In the genomic region with DNA sequence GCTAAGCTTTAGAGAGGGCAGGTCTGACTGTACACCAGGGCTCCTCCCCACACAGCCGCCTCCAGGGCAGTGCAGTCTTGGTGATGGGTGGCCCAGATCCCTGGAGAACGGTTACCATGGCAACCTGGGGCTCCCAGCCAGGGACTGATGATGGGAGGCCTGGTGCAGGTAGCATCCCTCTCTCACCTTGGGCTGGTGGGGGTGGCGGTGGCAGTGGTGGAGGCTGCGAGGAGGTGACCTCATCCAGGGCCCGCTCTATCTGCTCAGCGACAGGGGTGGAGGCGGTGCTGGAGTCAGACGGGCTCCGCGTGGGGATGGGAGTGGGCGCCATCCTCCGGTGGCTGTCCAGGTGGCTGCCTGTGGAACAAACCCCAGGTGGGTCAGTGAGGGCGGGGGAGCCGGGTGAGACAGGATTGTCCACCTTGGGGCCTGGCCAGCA, we compare ENCODE assay signal across 16 cellular contexts. TPM values are rescaled to one million over a fixed set of nuclear protein-coding genes. Genes with fewer than 3 reads are reported as not detected.
DNase-seq lines count a peak whose midpoint lies in the region; ATAC-seq and TF ChIP-seq lines count a peak whose summit lies in the region.
"Had no signal": no experiment of that assay in that cellular context is flagged by ENCODE, and none has a peak within 500 bp of the region (broad histone marks: within the 10 kb centered on the region; RNA-seq: fewer than 3 reads in every experiment).

No MANE protein-coding gene starts in this region.

- H3K23ac ChIP-seq in IMR-90 (ENCODE audit: low read depth, low read length) (no peak overlapping the region), neuronal stem cell (ENCODE audit: low read depth, low read length, poor library complexity) (peak overlapping the region; percentile 73)

- H3K4me1 ChIP-seq in IMR-90 (ENCODE audit: control insufficient read depth, insufficient read depth, low read length) (peaks cover 7% of the 10 kb centered on the region), neuronal stem cell (ENCODE audit: control insufficient read depth in 2 of 2, insufficient read depth in 1 of 2, low read depth in 1 of 2, low read length in 2 of 2) (peaks cover 14 to 21% of the 10 kb centered on the region in 2 donors)

- no peak overlapping the region for H2BK20ac ChIP-seq in IMR-90 (ENCODE audit: low read depth, low read length)

- H3K4me2 ChIP-seq in IMR-90 (ENCODE audit: low read depth, low read length), result no peak overlapping the region
- H3K4me2 ChIP-seq in neuronal stem cell (ENCODE audit: insufficient read depth, low read length, poor library complexity, severe bottlenecking), result no peak overlapping the region

- intact Hi-C loops in IMR-90 (cut with micrococcal nuclease), result no loop called here

- H3K9me3 ChIP-seq in IMR-90 (ENCODE audit: control insufficient read depth, insufficient read depth, low read length) (no peaks in the 10 kb centered on the region), neuronal stem cell (replicated peaks in 1 of 2; ENCODE audit: control insufficient read depth in 2 of 2, insufficient read depth in 1 of 2, low read depth in 1 of 2, low read length in 2 of 2) (peaks cover 0 to 3% of the 10 kb centered on the region in 2 donors)

- no peak overlapping the region for H4K8ac ChIP-seq in IMR-90 (ENCODE audit: low read depth in 2 of 2, low read length in 2 of 2)
- no peak overlapping the region for H4K8ac ChIP-seq in neuronal stem cell (ENCODE audit: low read depth, low read length)

- H3K14ac ChIP-seq in IMR-90 (replicated peaks; ENCODE audit: low read depth, low read length) (no peak overlapping the region), neuronal stem cell (ENCODE audit: low read length) (peak overlapping the region; percentile 38)

- H2BK120ac ChIP-seq in IMR-90 (ENCODE audit: low read depth, low read length) (no peak overlapping the region), neuronal stem cell (ENCODE audit: low read depth, low read length) (no peak overlapping the region)

- in situ Hi-C loops in IMR-90 (cut with MboI; ENCODE audit: low sequenced_read_pairs) (no loop called here), ACHN (cut with HindIII; ENCODE audit: low pct_ligation_motif_present, low pct_unique_long_range_greater_than_20kb, low sequenced_read_pairs) (no loop called here)

- no peak for TF ChIP-seq POLR2A in IMR-90 (IDR thresholded peaks at IDR 0.05; ENCODE audit: low read depth, low read length)

- ATAC-seq in IMR-90 (ENCODE audit: low read depth) (no peak), GM21515 (IDR thresholded peaks at IDR 0.05; ENCODE audit: unreplicated experiment) (no peak)
- ATAC-seq: T-cell had no signal

- no peak overlapping the region for H2BK12ac ChIP-seq in neuronal stem cell (ENCODE audit: low read length)

- no peak overlapping the region for H4K91ac ChIP-seq in IMR-90 (ENCODE audit: insufficient read depth, low read depth, low read length)
- H4K91ac ChIP-seq in neuronal stem cell (ENCODE audit: low read depth, low read length, poor library complexity), result no peak overlapping the region

- H3K27me3 ChIP-seq in IMR-90 (ENCODE audit: control insufficient read depth, insufficient read depth, low read length), result no peaks in the 10 kb centered on the region
- no peaks in the 10 kb centered on the region for H3K27me3 ChIP-seq in neuronal stem cell (ENCODE audit: control insufficient read depth in 3 of 3, insufficient read depth in 3 of 3, low read depth in 1 of 3, low read length in 3 of 3)

- H3K27ac ChIP-seq in IMR-90 (ENCODE audit: insufficient read depth, low read length) (no peak overlapping the region), neuronal stem cell (replicated peaks; ENCODE audit: low read length) (peak overlapping the region; percentile 69)
- H3K27ac ChIP-seq: 22Rv1 had no signal

- no TSS peak for BruUV-seq in IMR-90 (replicated peaks; lab: Mats Ljungman, UMichigan)

- H3K18ac ChIP-seq in IMR-90 (ENCODE audit: low read depth, low read length) (no peak overlapping the region), neuronal stem cell (ENCODE audit: low read length) (peak overlapping the region; percentile 48)

- H4K5ac ChIP-seq in IMR-90 (ENCODE audit: low read depth, low read length), result no peak overlapping the region

- peaks cover 79% of the 10 kb centered on the region for H4K20me1 ChIP-seq in IMR-90 (ENCODE audit: insufficient read depth, low read length)

- H2AK5ac ChIP-seq in IMR-90 (ENCODE audit: low read depth, low read length), result no peak overlapping the region
- H2AK5ac ChIP-seq in neuronal stem cell (ENCODE audit: low read depth, low read length), result no peak overlapping the region

- H3K56ac ChIP-seq in IMR-90 (ENCODE audit: extremely low read depth, insufficient read depth, low read length), result no peak overlapping the region

- no peak for TF ChIP-seq RAD21 in IMR-90 (IDR thresholded peaks at IDR 0.05; ENCODE audit: low read length)

- H3K36me3 ChIP-seq in IMR-90 (ENCODE audit: control insufficient read depth, insufficient read depth, low read length) (peaks cover 59% of the 10 kb centered on the region), neuronal stem cell (replicated peaks in 1 of 2; ENCODE audit: control insufficient read depth in 2 of 2, insufficient read depth in 2 of 2, low read length in 2 of 2) (peaks cover 52 to 89% of the 10 kb centered on the region in 2 donors)

- dilution Hi-C loops in IMR-90 (cut with HindIII; ENCODE audit: low sequenced_read_pairs, unreplicated experiment), result no loop called here

- TF ChIP-seq CTCF in IMR-90 (conservative IDR thresholded peaks at IDR 0.05; ENCODE audit: low read depth, low read length) (no peak), choroid plexus epithelial cell (conservative IDR thresholded peaks at IDR 0.05; ENCODE audit: low read depth, low read length) (no peak)

- POLR2A ChIA-PET in IMR-90 (lab: Charles Lee; ENCODE audit: unreplicated experiment), result no interaction called here

- no peak overlapping the region for H2AFZ ChIP-seq in IMR-90 (replicated peaks; ENCODE audit: low read length, poor library complexity)
- H2AFZ ChIP-seq in neuronal stem cell (ENCODE audit: low read length), result no peak overlapping the region

- H3K9ac ChIP-seq in IMR-90 (ENCODE audit: low read depth, low read length) (no peak overlapping the region), neuronal stem cell (ENCODE audit: low read depth, low read length, poor library complexity) (peak overlapping the region; percentile 21)

- H3K4ac ChIP-seq in IMR-90 (ENCODE audit: low read depth, low read length) (no peak overlapping the region), neuronal stem cell (ENCODE audit: low read length) (no peak overlapping the region)

- whole genome bisulfite sequencing in IMR-90 (ENCODE audit: extremely low coverage in 2 of 2, insufficient read length in 1 of 2), 2 experiments, result 93% methylated on average over 7 of the region's 14 CpGs; no CpG with 5 or more reads in 1 of the 2 experiments
- no CpG with 5 or more reads among the region's 14 CpGs for WGBS in neuronal stem cell (ENCODE audit: extremely low coverage in 2 of 2, insufficient read length in 2 of 2, insufficient replicate concordance in 1 of 2), 2 donors

- no peak overlapping the region for H2BK15ac ChIP-seq in IMR-90 (ENCODE audit: low read depth, low read length)
- no peak overlapping the region for H2BK15ac ChIP-seq in neuronal stem cell (ENCODE audit: low read length)

- peaks cover 11 to 31% of the 10 kb centered on the region in 2 experiments for H3K79me1 ChIP-seq in IMR-90 (ENCODE audit: low read depth in 1 of 2, low read length in 2 of 2)
- H3K79me1 ChIP-seq in neuronal stem cell (ENCODE audit: low read depth, low read length), result peaks cover 19% of the 10 kb centered on the region

- no peak overlapping the region for H2AK9ac ChIP-seq in IMR-90 (replicated peaks; ENCODE audit: low read depth, low read length, poor library complexity)

- no peaks in the 10 kb centered on the region for H3K9me1 ChIP-seq in IMR-90 (ENCODE audit: insufficient read depth, low read length)

- H3K4me3 ChIP-seq in IMR-90 (ENCODE audit: insufficient read depth, low read depth, low read length), result no peak overlapping the region
- H3K4me3 ChIP-seq in choroid plexus epithelial cell (ENCODE audit: low read depth, low read length), result no peak overlapping the region
- no peak overlapping the region for H3K4me3 ChIP-seq in neuronal stem cell (ENCODE audit: low read length in 2 of 2)

- CTCF ChIA-PET in IMR-90 (lab: Yijun Ruan, JAX), result no interaction called here

- H2BK5ac ChIP-seq in IMR-90 (ENCODE audit: low read depth, low read length, poor library complexity, severe bottlenecking) (no peak overlapping the region), neuronal stem cell (ENCODE audit: low read length) (peak overlapping the region; percentile 87)

- DNase-seq in DMS 273 (lab: John Stamatoyannopoulos, UW; ENCODE audit: unreplicated experiment) (peak; percentile 60), DMS 273 treated with DMSO at 0.1 percent for 48 hours (lab: John Stamatoyannopoulos, UW) (no peak), IMR-90 (peak; percentile 45), choroid plexus epithelial cell (ENCODE audit: low read depth) (peak; percentile 36), neuronal stem cell (ENCODE audit: low spot score) (no peak), ACHN (no peak)
- DNase-seq in activated CD8-positive, alpha-beta memory T cell treated with anti-CD3 and anti-CD28 coated beads, Interleukin-2, amount 50 U/mL, for 4 hours, result no peak
- DNase-seq: activated CD4-positive, alpha-beta T cell treated with anti-CD3 and anti-CD28 coated beads for 4 hours; activated effector memory CD4-positive, alpha-beta T cell treated with Interleukin-2 at 50 U/mL for 16 hours; erythroblast; KBM-7; mammary epithelial cell; NCI-H2081 treated with DMSO at 0.1 percent for 48 hours; T-cell had no signal

RNA-seq across cellular contexts. Expression of a gene that starts 12.3 kb away (rescaled TPM):
- total RNA-seq in IMR-90 (2012; rRNA removed), result 1.1 TPM in 2 replicates
- 10.1 and 13.6 TPM in 2 replicates for polyA plus RNA-seq in IMR-90 (2012; rRNA removed)
- polyA plus RNA-seq in IMR-90 (2012; cell fraction: cytosol; rRNA removed), result 11.9 and 36.3 TPM in 2 replicates
- polyA plus RNA-seq in IMR-90 (2012; cell fraction: nucleus; rRNA removed; ENCODE audit: low replicate concordance), result 12.9 and 42.6 TPM in 2 replicates
- polyA plus RNA-seq in neuronal stem cell (2013, experiment 1 of 2), result 26.8 TPM
- polyA plus RNA-seq in neuronal stem cell (2013, experiment 2 of 2), result 26.8 TPM

RNA-seq across cellular contexts. Expression of a gene that starts 14.5 kb away (rescaled TPM):
- total RNA-seq in IMR-90 (2012; rRNA removed), result 122 and 212 TPM in 2 replicates
- 187 and 235 TPM in 2 replicates for polyA plus RNA-seq in IMR-90 (2012; rRNA removed)
- 150 and 193 TPM in 2 replicates for polyA plus RNA-seq in IMR-90 (2012; cell fraction: cytosol; rRNA removed)
- polyA plus RNA-seq in IMR-90 (2012; cell fraction: nucleus; rRNA removed; ENCODE audit: low replicate concordance), result 786 and 1,481 TPM in 2 replicates
- 205 TPM for polyA plus RNA-seq in neuronal stem cell (2013, experiment 1 of 2)
- 197 TPM for polyA plus RNA-seq in neuronal stem cell (2013, experiment 2 of 2)

RNA-seq across cellular contexts. Expression of a gene that starts 32.5 kb away (rescaled TPM):
- 30.1 and 35.0 TPM in 2 replicates for total RNA-seq in IMR-90 (2012; rRNA removed)
- 25.3 and 30.1 TPM in 2 replicates for polyA plus RNA-seq in IMR-90 (2012; rRNA removed)
- polyA plus RNA-seq in IMR-90 (2012; cell fraction: cytosol; rRNA removed), result 29.1 and 34.2 TPM in 2 replicates
- 23.2 and 34.3 TPM in 2 replicates for polyA plus RNA-seq in IMR-90 (2012; cell fraction: nucleus; rRNA removed; ENCODE audit: low replicate concordance)
- 27.8 TPM for polyA plus RNA-seq in neuronal stem cell (2013, experiment 1 of 2)
- 27.7 TPM for polyA plus RNA-seq in neuronal stem cell (2013, experiment 2 of 2)

RNA-seq across cellular contexts. Expression of a gene that starts 38.5 kb away (rescaled TPM):
- total RNA-seq in IMR-90 (2012; rRNA removed), result 70.4 and 72.5 TPM in 2 replicates
- 534 and 574 TPM in 2 replicates for polyA plus RNA-seq in IMR-90 (2012; rRNA removed)
- polyA plus RNA-seq in IMR-90 (2012; cell fraction: cytosol; rRNA removed), result 252 and 588 TPM in 2 replicates
- 1,535 and 3,107 TPM in 2 replicates for polyA plus RNA-seq in IMR-90 (2012; cell fraction: nucleus; rRNA removed; ENCODE audit: low replicate concordance)
- polyA plus RNA-seq in neuronal stem cell (2013, experiment 1 of 2), result 206 TPM
- polyA plus RNA-seq in neuronal stem cell (2013, experiment 2 of 2), result 193 TPM

RNA-seq across cellular contexts. Expression of a gene that starts 49.6 kb away (rescaled TPM):
- total RNA-seq in IMR-90 (2012; rRNA removed), result 0.36 and 0.56 TPM in 2 replicates
- polyA plus RNA-seq in IMR-90 (2012; rRNA removed), result 1.2 and 1.4 TPM in 2 replicates
- polyA plus RNA-seq in IMR-90 (2012; cell fraction: cytosol; rRNA removed), result 1.2 and 1.5 TPM in 2 replicates
- 1.3 and 4.0 TPM in 2 replicates for polyA plus RNA-seq in IMR-90 (2012; cell fraction: nucleus; rRNA removed; ENCODE audit: low replicate concordance)
- 2.1 TPM for polyA plus RNA-seq in neuronal stem cell (2013, experiment 1 of 2)
- polyA plus RNA-seq in neuronal stem cell (2013, experiment 2 of 2), result 2.5 TPM

Comparison
In these comparisons a context has a peak if more than half of its experiments do, and no peak if none do; other contexts are left out.
1. DNase-seq: peak in DMS 273 (single experiment), IMR-90 (single experiment) and choroid plexus epithelial cell (single experiment); none in DMS 273 treated with DMSO at 0.1 percent for 48 hours (single experiment), neuronal stem cell (single experiment), activated CD8-positive, alpha-beta memory T cell treated with anti-CD3 and anti-CD28 coated beads, Interleukin-2, amount 50 U/mL, for 4 hours (single experiment) and ACHN (single experiment).